In the genomic region with DNA sequence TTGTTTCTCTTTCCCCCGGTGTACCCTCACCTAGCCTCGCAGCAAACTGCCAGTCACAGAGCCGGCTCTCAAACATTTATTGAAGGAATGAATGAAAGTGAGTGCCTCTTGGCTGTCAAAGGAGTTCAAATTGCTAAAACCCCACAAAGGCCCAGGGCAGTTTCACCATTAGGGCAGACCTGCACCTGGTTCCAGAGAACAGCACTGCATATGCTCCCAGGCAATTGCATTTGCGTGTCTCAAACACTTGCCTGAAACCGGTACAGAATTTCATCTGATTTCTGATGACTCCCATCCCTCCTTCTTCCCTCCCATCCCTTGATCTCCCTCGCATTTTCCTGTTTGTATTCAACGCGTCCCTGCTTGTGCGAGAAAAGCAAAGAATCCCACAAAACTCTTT, we compare ENCODE assay signal across 1 cellular context.
TF ChIP-seq lines count a peak whose summit lies in the region.

No MANE protein-coding gene starts in this region.

TF ChIP-seq in WTC11, 78 proteins besides CTCF, POLR2A, EP300 and RAD21 (continued from another document):
- TF ChIP-seq, protein P1, sequence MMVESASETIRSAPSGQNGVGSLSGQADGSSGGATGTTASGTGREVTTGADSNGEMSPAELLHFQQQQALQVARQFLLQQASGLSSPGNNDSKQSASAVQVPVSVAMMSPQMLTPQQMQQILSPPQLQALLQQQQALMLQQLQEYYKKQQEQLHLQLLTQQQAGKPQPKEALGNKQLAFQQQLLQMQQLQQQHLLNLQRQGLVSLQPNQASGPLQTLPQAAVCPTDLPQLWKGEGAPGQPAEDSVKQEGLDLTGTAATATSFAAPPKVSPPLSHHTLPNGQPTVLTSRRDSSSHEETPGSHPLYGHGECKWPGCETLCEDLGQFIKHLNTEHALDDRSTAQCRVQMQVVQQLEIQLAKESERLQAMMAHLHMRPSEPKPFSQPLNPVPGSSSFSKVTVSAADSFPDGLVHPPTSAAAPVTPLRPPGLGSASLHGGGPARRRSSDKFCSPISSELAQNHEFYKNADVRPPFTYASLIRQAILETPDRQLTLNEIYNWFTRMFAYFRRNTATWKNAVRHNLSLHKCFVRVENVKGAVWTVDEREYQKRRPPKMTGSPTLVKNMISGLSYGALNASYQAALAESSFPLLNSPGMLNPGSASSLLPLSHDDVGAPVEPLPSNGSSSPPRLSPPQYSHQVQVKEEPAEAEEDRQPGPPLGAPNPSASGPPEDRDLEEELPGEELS (CRISPR knock-in tag; IDR thresholded peaks at IDR 0.05) = no peak
- no peak for TF ChIP-seq CREB1 (CRISPR knock-in tag; IDR thresholded peaks at IDR 0.05)
- TF ChIP-seq JAZF1 (CRISPR knock-in tag; IDR thresholded peaks at IDR 0.05) = no peak
